In the genomic region with DNA sequence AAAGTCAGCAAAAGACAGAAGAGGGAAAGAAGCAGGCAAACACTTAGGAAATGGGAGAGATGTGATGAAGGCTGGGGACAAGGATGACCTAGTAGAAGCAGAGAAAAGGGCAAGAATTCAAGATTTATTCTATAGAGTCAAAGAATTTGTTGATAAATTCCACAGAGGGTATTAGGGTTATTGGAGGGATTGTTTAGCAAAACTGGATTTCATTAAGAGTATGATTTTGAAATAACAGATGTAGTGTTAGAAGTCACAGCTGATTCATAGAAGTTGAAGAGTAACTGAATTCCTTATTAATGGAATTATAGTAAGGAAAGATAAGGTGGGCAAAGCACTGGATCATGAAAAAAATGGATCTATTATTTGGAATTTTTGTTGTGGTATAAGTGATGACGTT, we compare ENCODE assay signal across 26 cellular contexts.
"Had no signal": no experiment of that assay in that cellular context is flagged by ENCODE, and none has a peak within 500 bp of the region (broad histone marks: within the 10 kb centered on the region; RNA-seq: fewer than 3 reads in every experiment).

No MANE protein-coding gene starts in this region.

- H3K27me3 Mint-ChIP-seq: activated CD4-positive, alpha-beta T cell treated with anti-CD3 and anti-CD28 coated beads for 36 hours; activated naive CD8-positive, alpha-beta T cell treated with anti-CD3 and anti-CD28 coated beads, Interleukin-2, amount 10 ng/mL, durations not matched to agents 7 days and 5 days; T-cell had no signal

- H3K27ac ChIP-seq: brain microvascular endothelial cell, heart right ventricle, left lung, lower lobe of right lung, pancreas, right atrium auricular region, suprapubic skin, tibial artery, upper lobe of right lung had no signal

- ATAC-seq: activated CD4-positive, alpha-beta T cell treated with anti-CD3 and anti-CD28 coated beads for 36 hours; heart right ventricle; left lung; lower lobe of right lung; pancreas; T-cell; upper lobe of right lung had no signal

- H3K27ac Mint-ChIP-seq: activated CD4-positive, alpha-beta T cell treated with anti-CD3 and anti-CD28 coated beads for 36 hours; activated naive CD8-positive, alpha-beta T cell treated with anti-CD3 and anti-CD28 coated beads, Interleukin-2, amount 10 ng/mL, durations not matched to agents 7 days and 5 days; T-helper 2 cell treated with Interferon-gamma antibody and Interleukin-4, amounts not matched to agents 5 μg/mL and 100 μg/mL, for 36 hours had no signal

- H3K9me3 ChIP-seq: heart right ventricle, left lung, lower lobe of right lung, pancreas, right atrium auricular region, suprapubic skin, tibial artery, upper lobe of right lung had no signal

- H3K4me1 ChIP-seq: heart right ventricle, left lung, lower lobe of right lung, pancreas, right atrium auricular region, suprapubic skin, tibial artery, upper lobe of right lung had no signal

- H3K4me2 ChIP-seq: smooth muscle cell had no signal

- H3K4me3 ChIP-seq: heart right ventricle, left lung, lower lobe of right lung, pancreas, right atrium auricular region, smooth muscle cell, suprapubic skin, tibial artery, upper lobe of right lung had no signal

- H3K27me3 ChIP-seq: brain microvascular endothelial cell, heart right ventricle, left lung, pancreas, right atrium auricular region, suprapubic skin, tibial artery, upper lobe of right lung had no signal

- H3K36me3 ChIP-seq: upper lobe of right lung had no signal

- DNase-seq: activated CD4-positive, alpha-beta T cell treated with anti-CD3 and anti-CD28 coated beads for 36 hours; activated CD4-positive, alpha-beta T cell treated with anti-CD3 and anti-CD28 coated beads, Interleukin-2, amount 50 U/mL, for 48 hours; activated CD4-positive, CD25-positive, alpha-beta regulatory T cell; activated CD8-positive, alpha-beta memory T cell treated with anti-CD3 and anti-CD28 coated beads for 24 hours; activated effector memory CD4-positive, alpha-beta T cell treated with Interleukin-2 at 50 U/mL for 16 hours; activated naive CD4-positive, alpha-beta T cell treated with Interleukin-2 at 50 U/mL for 16 hours; activated naive CD8-positive, alpha-beta T cell treated with anti-CD3 and anti-CD28 coated beads, Interleukin-2, amount 10 ng/mL, durations not matched to agents 7 days and 5 days; amniotic stem cell; brain microvascular endothelial cell; cortex of kidney; foreskin melanocyte; heart right ventricle; kidney glomerular epithelial cell; left lung; lower lobe of right lung; nucleus accumbens; pancreas; stimulated activated CD4-positive, alpha-beta T cell treated with anti-CD3 and anti-CD28 coated beads, Interleukin-1b, Interleukin-23, amount 100 ng/mL, for 48 hours; stimulated activated naive CD4-positive, alpha-beta T cell; T-cell; tibial artery; upper lobe of right lung had no signal

- H3K4me3 Mint-ChIP-seq: activated CD4-positive, alpha-beta T cell treated with anti-CD3 and anti-CD28 coated beads for 36 hours; activated naive CD8-positive, alpha-beta T cell treated with anti-CD3 and anti-CD28 coated beads, Interleukin-2, amount 10 ng/mL, durations not matched to agents 7 days and 5 days; T-cell; T-helper 2 cell treated with Interferon-gamma antibody and Interleukin-4, amounts not matched to agents 5 μg/mL and 100 μg/mL, for 36 hours had no signal

- H3K9me3 Mint-ChIP-seq: activated naive CD8-positive, alpha-beta T cell treated with anti-CD3 and anti-CD28 coated beads, Interleukin-2, amount 10 ng/mL, durations not matched to agents 7 days and 5 days; T-cell had no signal
